In genomic region chr1:2548068-2548589, GRCh38 we compare ENCODE assay signal across 8 cellular contexts. TPM values are rescaled to one million over a fixed set of nuclear protein-coding genes. Genes with fewer than 3 reads are reported as not detected.
DNase-seq lines count a peak whose midpoint lies in the region; ATAC-seq and TF ChIP-seq lines count a peak whose summit lies in the region.

No MANE protein-coding gene starts in this region.

- peaks cover 10 to 27% of the 10 kb centered on the region in 2 experiments for H3K4me1 Mint-ChIP-seq in H9
- H3K4me1 Mint-ChIP-seq in chondrocyte (ENCODE audit: low read depth), result peaks cover 6% of the 10 kb centered on the region

- H2AFZ ChIP-seq in H9 (ENCODE audit: low read length), result no peak overlapping the region

- H2BK12ac ChIP-seq in H9 (ENCODE audit: insufficient read length, low read depth, low read length), result no peak overlapping the region

- no peak overlapping the region for H4K91ac ChIP-seq in H9 (ENCODE audit: insufficient read length, low read depth, low read length)

- H3K36me3 Mint-ChIP-seq in H9 (ENCODE audit: insufficient read depth in 1 of 3, low read depth in 3 of 3) (no peaks in the 10 kb centered on the region), chondrocyte (ENCODE audit: low read depth) (no peaks in the 10 kb centered on the region)

- no peak overlapping the region for H2BK15ac ChIP-seq in H9 (ENCODE audit: low read depth, low read length)

- H3K4ac ChIP-seq in H9 (ENCODE audit: low read depth, low read length), result no peak overlapping the region

- no CpG with 5 or more reads among the region's 17 CpGs for WGBS in H9 (ENCODE audit: extremely low coverage, insufficient read length, low lambda C conversion rate)

- no peaks in the 10 kb centered on the region for H4K20me1 ChIP-seq in H9 (ENCODE audit: control insufficient read depth, insufficient read depth, insufficient read length)

- no peaks in the 10 kb centered on the region for H3K79me2 ChIP-seq in H9 (ENCODE audit: insufficient read depth, low read length)

- H3K9me3 ChIP-seq in H9 (ENCODE audit: control insufficient read depth, low read depth, low read length), result no peaks in the 10 kb centered on the region

- H2BK5ac ChIP-seq in H9 (ENCODE audit: insufficient read length, low read length), result no peak overlapping the region

- H2BK120ac ChIP-seq in H9 (ENCODE audit: low read depth, low read length, poor library complexity, severe bottlenecking), result no peak overlapping the region

- H3K56ac ChIP-seq in H9 (ENCODE audit: insufficient read length, low read depth, low read length), result no peak overlapping the region

- no peak overlapping the region for H3K23ac ChIP-seq in H9 (ENCODE audit: insufficient read length, low read depth, low read length)

- H3K14ac ChIP-seq in H9 (ENCODE audit: insufficient read depth, low read length), result no peak overlapping the region

- H3K27ac ChIP-seq in H9 (ENCODE audit: insufficient read length, low read depth, low read length) (no peak overlapping the region), layer of hippocampus (ENCODE audit: low read depth, low read length) (peak overlapping the region; percentile 98)

- H3K18ac ChIP-seq in H9 (ENCODE audit: insufficient read length, low read depth, low read length), result no peak overlapping the region

- DNase-seq in DMS53 (lab: John Stamatoyannopoulos, UW), result peak; percentile 93
- DNase-seq in H9, result peak; percentile 91
- peak; percentile 66 for DNase-seq in NCI-H2171 (lab: John Stamatoyannopoulos, UW)
- peak; percentile 78 to 80 for DNase-seq in activated CD4-positive, alpha-beta T cell treated with anti-CD3 and anti-CD28 coated beads for 24 hours (ENCODE audit: low read depth in 2 of 2)
- DNase-seq in chondrocyte (ENCODE audit: low spot score), result no peak
- DNase-seq in stimulated activated CD4-positive, alpha-beta T cell treated with anti-CD3 and anti-CD28 coated beads, Interleukin-1b, Interleukin-23, amount 100 ng/mL, for 4 hours (ENCODE audit: low read depth in 2 of 2), result peak; percentile 80

- TF ChIP-seq CTCF in H9 (conservative IDR thresholded peaks at IDR 0.05) (peak; percentile 95), chondrocyte (IDR thresholded peaks at IDR 0.05) (peak; percentile 95)

- H3K27me3 Mint-ChIP-seq in H9 (ENCODE audit: low read depth) (no peaks in the 10 kb centered on the region), chondrocyte (ENCODE audit: low read depth) (no peaks in the 10 kb centered on the region)

- H4K8ac ChIP-seq in H9 (replicated peaks; ENCODE audit: insufficient read length, low read depth, low read length), result no peak overlapping the region

- H3T11ph ChIP-seq in H9 (ENCODE audit: low read length), result no peak overlapping the region

- H4K5ac ChIP-seq in H9 (ENCODE audit: insufficient read length, low read depth, low read length), result no peak overlapping the region

- no peak overlapping the region for H2BK20ac ChIP-seq in H9 (ENCODE audit: low read depth, low read length, poor library complexity, severe bottlenecking)

- ATAC-seq in HG03159 (IDR thresholded peaks at IDR 0.05; ENCODE audit: unreplicated experiment), result no peak

- H3K4me3 Mint-ChIP-seq in H9 (peak overlapping the region; percentile 61 to 84; a peak in 2 of 5 replicates), chondrocyte (ENCODE audit: unreplicated experiment) (no peak overlapping the region)

- H3K27ac Mint-ChIP-seq in H9 (peak overlapping the region in 1 of 3 experiments; percentile 55; a peak in 1 of 7 replicates), chondrocyte (ENCODE audit: unreplicated experiment) (no peak overlapping the region)

- H3K9me3 Mint-ChIP-seq in H9 (no peaks in the 10 kb centered on the region), chondrocyte (ENCODE audit: low read depth) (no peaks in the 10 kb centered on the region)

- H3K4me2 ChIP-seq in H9 (ENCODE audit: insufficient read depth, insufficient read length, low read length), result peak overlapping the region; percentile 74

- H3K9ac ChIP-seq in H9 (ENCODE audit: extremely low read depth, insufficient read length, low read length), result no peak overlapping the region

- H3K23me2 ChIP-seq in H9 (ENCODE audit: insufficient read length, low read depth, low read length, poor library complexity, severe bottlenecking), result peaks cover 12% of the 10 kb centered on the region

- no peaks in the 10 kb centered on the region for H3K79me1 ChIP-seq in H9 (ENCODE audit: insufficient read depth, low read depth, low read length, poor library complexity, severe bottlenecking)

- no peak overlapping the region for H2AK5ac ChIP-seq in H9 (ENCODE audit: insufficient read length, low read length)

- no peaks in the 10 kb centered on the region for H3K27me3 ChIP-seq in H9 (ENCODE audit: insufficient read depth, low read length)
- no peaks in the 10 kb centered on the region for H3K27me3 ChIP-seq in layer of hippocampus (ENCODE audit: control insufficient read depth, insufficient read depth, low read length)

- H3K4me1 ChIP-seq in H9 (ENCODE audit: insufficient read depth, low read length), result no peaks in the 10 kb centered on the region; the same call in 1 of the 2 replicates

RNA-seq across cellular contexts. Expression of gene TNFRSF14, which starts 8.0 kb away (rescaled TPM):
- total RNA-seq in H9 (2021) (0.29 and 0.57 TPM in 2 replicates), chondrocyte (0.95 to 2.5 TPM (median 1.1 TPM) in 3 replicates)

RNA-seq across cellular contexts. Expression of gene HES5, which starts 18.1 kb away (rescaled TPM):
- not detected in 2 replicates for total RNA-seq in H9 (2021)
- not detected in 3 replicates for total RNA-seq in chondrocyte

RNA-seq across cellular contexts. Expression of gene PANK4, which starts 21.7 kb away (rescaled TPM):
- 32.2 and 34.8 TPM in 2 replicates for total RNA-seq in H9 (2021)
- total RNA-seq in chondrocyte, result 19.6 to 32.6 TPM (median 20.5 TPM) in 3 replicates

RNA-seq across cellular contexts. Expression of gene PRXL2B, which starts 38.4 kb away (rescaled TPM):
- total RNA-seq in H9 (2021) (40.7 and 49.6 TPM in 2 replicates), chondrocyte (20.4 to 25.6 TPM (median 22.4 TPM) in 3 replicates)
